In the genomic region with DNA sequence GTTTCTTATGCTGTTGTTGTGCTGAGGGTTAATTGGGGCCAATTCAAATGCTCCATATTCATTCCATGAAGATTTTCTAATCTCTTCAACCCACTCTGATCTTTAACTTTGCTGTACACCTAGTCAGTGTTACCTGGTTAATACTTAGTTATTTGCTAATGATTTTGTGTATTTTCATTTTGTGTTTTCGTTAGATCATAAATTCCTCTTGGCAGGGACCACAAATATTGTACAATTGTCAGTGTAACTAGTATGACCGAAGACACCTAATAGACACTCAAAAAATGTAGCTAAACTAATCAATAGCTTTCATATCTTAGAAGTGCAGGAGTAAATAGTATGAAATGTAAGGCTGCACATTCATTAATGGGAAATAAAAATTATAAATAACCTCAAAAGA, we compare ENCODE assay signal across 27 cellular contexts.
"Had no signal": no experiment of that assay in that cellular context is flagged by ENCODE, and none has a peak within 500 bp of the region (broad histone marks: within the 10 kb centered on the region; RNA-seq: fewer than 3 reads in every experiment).

No MANE protein-coding gene starts in this region.

- DNase-seq: stimulated activated CD4-positive, alpha-beta T cell treated with anti-CD3 and anti-CD28 coated beads, Interleukin-2, amount 100 ng/mL, for 48 hours; stimulated activated CD4-positive, alpha-beta T cell treated with anti-CD3 and anti-CD28 coated beads, Interleukin-4, amount 100 ng/mL, for 1 hour; stimulated activated CD4-positive, alpha-beta T cell treated with anti-CD3 and anti-CD28 coated beads, Interleukin-4, amount 100 ng/mL, for 24 hours; stimulated activated CD4-positive, alpha-beta T cell treated with anti-CD3 and anti-CD28 coated beads, Interleukin-4, amount 100 ng/mL, for 4 hours; stimulated activated CD8-positive, alpha-beta memory T cell treated with anti-CD3 and anti-CD28 coated beads, Interleukin-4, amount 100 ng/mL, for 48 hours; stimulated activated naive B cell treated with anti-CD40 and anti-IgM and Interleukin-4, amounts not matched to agents 10 μg/mL and 1 μg/mL and 100 μg/mL, for 72 hours; stimulated activated naive CD4-positive, alpha-beta T cell; stimulated activated naive CD4-positive, alpha-beta T cell treated with Interleukin-2 at 50 U/mL for 16 hours; stimulated activated naive CD8-positive, alpha-beta T cell treated with anti-CD3 and anti-CD28 coated beads, Interleukin-15, amount 100 ng/mL, for 72 hours; stimulated activated naive CD8-positive, alpha-beta T cell treated with anti-CD3 and anti-CD28 coated beads, Interleukin-15, Interleukin-2, amounts not matched to agents 100 U/mL and 50 U/mL, for 24 hours; stomach; substantia nigra; testis; thyroid gland; tibial artery; transverse colon; trophoblast cell; upper lobe of left lung; upper lobe of right lung; uterus had no signal

- H3K4me3 ChIP-seq: stomach, suprapubic skin, testis, thoracic aorta, thyroid gland, tibial artery, tibial nerve, transverse colon, upper lobe of left lung, upper lobe of right lung, uterus, vagina had no signal

- H3K4me1 ChIP-seq: suprapubic skin, testis, thyroid gland, tibial artery, transverse colon, upper lobe of left lung, upper lobe of right lung, uterus, vagina had no signal

- H3K27ac ChIP-seq: stomach, suprapubic skin, testis, thoracic aorta, thyroid gland, tibial artery, tibial nerve, transverse colon, upper lobe of left lung, upper lobe of right lung, uterus, vagina had no signal

- FAIRE-seq: urothelium cell line had no signal

- H3K9me3 ChIP-seq: stomach, suprapubic skin, testis, thoracic aorta, thyroid gland, tibial artery, tibial nerve, transverse colon, upper lobe of left lung, upper lobe of right lung, uterus, vagina had no signal

- ATAC-seq: stimulated activated effector memory CD8-positive, alpha-beta T cell treated with anti-CD3 and anti-CD28 coated beads, Interleukin-12 subunit alpha, Interleukin-12 subunit beta, amount 100 ng/mL, for 72 hours; stimulated activated memory B cell treated with anti-CD40 and anti-IgM and Interleukin-4, amounts not matched to agents 10 μg/mL and 1 μg/mL and 100 μg/mL, for 72 hours; stimulated activated naive B cell treated with anti-CD40 and anti-IgM and Interleukin-4, amounts not matched to agents 10 μg/mL and 1 μg/mL and 100 μg/mL, for 72 hours; stimulated activated naive CD8-positive, alpha-beta T cell treated with anti-CD3 and anti-CD28 coated beads, Interleukin-15, amount 100 ng/mL, for 72 hours; stimulated activated naive CD8-positive, alpha-beta T cell treated with anti-CD3 and anti-CD28 coated beads, Interleukin-15, Interleukin-2, amounts not matched to agents 100 U/mL and 50 U/mL, for 24 hours; upper lobe of right lung had no signal
